In the genomic region with DNA sequence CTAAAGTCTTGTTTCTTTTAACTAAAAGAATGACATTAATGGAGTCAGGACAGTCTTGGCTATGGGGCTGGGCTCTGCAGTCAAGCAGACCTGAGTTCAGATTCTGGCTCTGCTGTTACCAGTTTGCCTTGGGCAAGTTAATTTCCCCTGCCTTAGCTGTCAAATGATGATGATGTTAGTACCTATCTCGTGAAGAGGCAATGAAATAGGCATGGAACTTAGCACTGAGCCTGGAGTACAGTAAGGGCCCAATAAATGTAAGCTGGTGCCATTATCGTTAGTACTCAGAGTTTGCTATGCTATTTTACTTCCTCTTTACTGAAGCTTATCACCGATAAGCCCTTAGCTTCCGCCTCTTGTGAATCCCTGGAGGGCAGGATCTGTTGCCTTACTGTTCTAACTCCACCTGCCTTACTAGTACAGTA, we compare ENCODE assay signal across 15 cellular contexts. TPM values are rescaled to one million over a fixed set of nuclear protein-coding genes. Genes with fewer than 3 reads are reported as not detected.
A peak's percentile ranks its signal among the peaks of the same experiment; 100 is the strongest.
DNase-seq lines count a peak whose midpoint lies in the region; ATAC-seq, FAIRE-seq and TF ChIP-seq lines count a peak whose summit lies in the region.
"Had no signal": no experiment of that assay in that cellular context is flagged by ENCODE, and none has a peak within 500 bp of the region (broad histone marks: within the 10 kb centered on the region; RNA-seq: fewer than 3 reads in every experiment).

No MANE protein-coding gene starts in this region.

- H3K9ac ChIP-seq in K562 (ENCODE audit: insufficient read depth in 1 of 2, low read depth in 2 of 2, low read length in 2 of 2): peak overlapping the region in 1 of 2 experiments; percentile 33; a peak in 1 of 4 replicates

- ATAC-seq in K562 (peak; percentile 88), HG03280 (IDR thresholded peaks at IDR 0.05; ENCODE audit: unreplicated experiment) (no peak)
- ATAC-seq: A549 had no signal

- intact Hi-C loops in K562 (cut with micrococcal nuclease): loop anchor here (2.0 kb wide), 1 partner anchor 100 kb away; no protein-coding TSS in a partner anchor
- intact Hi-C loops in thyroid gland (cut with DNase I): loop anchor here (10.0 kb wide), 1 partner anchor 214 kb away; no protein-coding TSS in a partner anchor

- POLR2A ChIA-PET in K562 (lab: Yijun Ruan, JAX): interaction anchor here (0.5 to 1.6 kb wide), 4 partner anchors 10 to 21 kb away, joined by 3 to 5 read pairs (median 4); no protein-coding TSS in a partner anchor

- H3K9me1 ChIP-seq in K562 (ENCODE audit: control insufficient read depth, insufficient read depth, low read length): no peaks in the 10 kb centered on the region

- H3K9me3 ChIP-seq in K562 (replicated peaks; ENCODE audit: control insufficient read depth, insufficient read depth, low read depth, low read length): no peaks in the 10 kb centered on the region
- H3K9me3 ChIP-seq in thyroid gland: no peaks in the 10 kb centered on the region
- H3K9me3 ChIP-seq: A549, gastrocnemius medialis, HAP-1, thoracic aorta had no signal

- peak; percentile 80 for TF ChIP-seq EP300 in K562 (IDR thresholded peaks at IDR 0.05; ENCODE audit: low read length)

- 0% methylated on average over 4 of the region's 4 CpGs for WGBS in K562 (ENCODE audit: insufficient coverage, low coverage, missing lambda C conversion rate)
- WGBS in thyroid gland, 2 donors: 64 to 72% methylated on average over 4 of the region's 4 CpGs

- DNase-seq in NCI-H2029 (lab: John Stamatoyannopoulos, UW): peak; percentile 6
- DNase-seq in NCI-H2029 treated with DMSO at 0.1 percent for 48 hours (lab: John Stamatoyannopoulos, UW): no peak
- DNase-seq in NCI-H146 treated with DMSO at 0.1 percent for 48 hours (lab: John Stamatoyannopoulos, UW; ENCODE audit: unreplicated experiment): peak; percentile 13
- DNase-seq in K562 (ENCODE audit: extremely low read depth in 1 of 4, low spot score in 3 of 4): peak; percentile 33 to 87 (median 58)
- no peak for DNase-seq in thyroid gland
- DNase-seq in hypothalamus (lab: John Stamatoyannopoulos, UW): no peak
- DNase-seq in G401 (ENCODE audit: low spot score): no peak
- DNase-seq: gastrocnemius medialis, NCI-H2171 had no signal

- H3K79me2 ChIP-seq in K562 (ENCODE audit: control insufficient read depth, insufficient read depth, low read length): peaks cover 24% of the 10 kb centered on the region; the same call in 2 of the 3 replicates

- peak in 1 of 3 experiments; percentile 5; a peak in 1 of 6 replicates for TF ChIP-seq CTCF in K562 (IDR thresholded peaks at IDR 0.05 in 2 of 3, conservative IDR thresholded peaks at IDR 0.05 in 1 of 3; ENCODE audit: insufficient read depth in 2 of 3, low read depth in 1 of 3, low read length in 3 of 3)
- no peak for TF ChIP-seq CTCF in thyroid gland (IDR thresholded peaks at IDR 0.05)

- H3K4me3 ChIP-seq in K562: no peak overlapping the region
- H3K4me3 ChIP-seq in thyroid gland (replicated peaks in 1 of 3): no peak overlapping the region
- H3K4me3 ChIP-seq: A549, gastrocnemius medialis, HAP-1, thoracic aorta had no signal

- TF ChIP-seq RAD21 in K562 (CRISPR knock-in tag; conservative IDR thresholded peaks at IDR 0.05 in 1 of 2, IDR thresholded peaks at IDR 0.05 in 1 of 2): no peak

- H3K4me1 ChIP-seq in K562 (replicated peaks in 1 of 2; ENCODE audit: control insufficient read depth in 2 of 2, insufficient read depth in 2 of 2, low read length in 2 of 2) (peaks cover 12 to 48% of the 10 kb centered on the region in 2 experiments), thyroid gland (peaks cover 24 to 60% of the 10 kb centered on the region in 2 donors)

- peak overlapping the region; percentile 87 for H3K27ac ChIP-seq in K562 (ENCODE audit: extremely low read depth, low read depth, low read length)
- H3K27ac ChIP-seq in thyroid gland: peak overlapping the region; percentile 80 to 85 (median 83)
- H3K27ac ChIP-seq: A549, RWPE1, thoracic aorta had no signal

- no peaks in the 10 kb centered on the region for H4K20me1 ChIP-seq in K562 (replicated peaks; ENCODE audit: control insufficient read depth, insufficient read depth, low read length)

- no TSS peak for BruUV-seq in K562 (replicated peaks; lab: Mats Ljungman, UMichigan)

- CTCF ChIA-PET in K562 (lab: Yijun Ruan, JAX; ENCODE audit: low intra/inter-chr PET ratio): no interaction called here

- H3K36me3 ChIP-seq in K562 (ENCODE audit: control insufficient read depth, insufficient read depth, low read length) (no peaks in the 10 kb centered on the region; the same call in 2 of the 3 replicates), thyroid gland (no peaks in the 10 kb centered on the region)
- H3K36me3 ChIP-seq: gastrocnemius medialis, thoracic aorta had no signal

- TF ChIP-seq POLR2A in K562 (conservative IDR thresholded peaks at IDR 0.05) (no peak), thyroid gland (IDR thresholded peaks at IDR 0.05) (no peak)

- H3K27me3 ChIP-seq in K562 (ENCODE audit: control insufficient read depth in 2 of 2, insufficient read depth in 2 of 2, low read length in 2 of 2): no peaks in the 10 kb centered on the region
- no peaks in the 10 kb centered on the region for H3K27me3 ChIP-seq in thyroid gland
- H3K27me3 ChIP-seq: gastrocnemius medialis had no signal

- peak overlapping the region; percentile 66 for H2AFZ ChIP-seq in K562 (ENCODE audit: low read depth, low read length)

- in situ Hi-C loops in K562 (cut with MboI): no loop called here
- in situ Hi-C loops in G401 (cut with HindIII; ENCODE audit: low sequenced_read_pairs): no loop called here

- peak; percentile 92 for FAIRE-seq in K562 (lab: Jason Lieb, UNC)
- FAIRE-seq: A549, TTC549 had no signal

- peak overlapping the region; percentile 63 for H3K4me2 ChIP-seq in K562 (ENCODE audit: insufficient read depth, low read length)
- H3K4me2 ChIP-seq: A549 had no signal

RNA-seq across cellular contexts. Expression of a gene that starts 8.5 kb away (rescaled TPM):
- total RNA-seq in K562 (2011; cell fraction: chromatin; rRNA removed; ENCODE audit: low replicate concordance): 22.7 and 26.4 TPM in 2 replicates
- 9.8 and 11.3 TPM in 2 replicates for total RNA-seq in K562 (2011; cell fraction: nucleolus; rRNA removed)
- total RNA-seq in K562 (2011; cell fraction: nucleoplasm; rRNA removed): 17.7 and 31.7 TPM in 2 replicates
- total RNA-seq in K562 (2014; rRNA removed) (6.7 and 7.0 TPM in 2 replicates), K562 (2014; rRNA removed; fragmentation: Illumina TruSeq; extraction: Trizol) (2.7 and 3.9 TPM in 2 replicates), K562 (2015; rRNA removed; fragmentation: Illumina TruSeq; extraction: Trizol) (4.0 and 4.1 TPM in 2 replicates), K562 (2021) (8.1 and 8.3 TPM in 2 replicates), thyroid gland (10 to 100 TPM; 29.3 to 45.5 (median 32.9) TPM)
- polyA plus RNA-seq in K562 (2011; rRNA removed) (6.7 and 9.7 TPM in 2 replicates), K562 (2014; fragmentation: Illumina TruSeq; extraction: Trizol) (4.8 and 6.2 TPM in 2 replicates), K562 (2014; fragmentation: Nextera tagmentation; extraction: Ambion mirVana) (under 1 TPM; 0.58 to 0.69 TPM), K562 (2014; rRNA removed) (3.6 and 4.4 TPM in 2 replicates)
- 6.4 and 7.3 TPM in 2 replicates for polyA plus RNA-seq in K562 (2011; cell fraction: cytosol; rRNA removed)
- 13.8 and 15.6 TPM in 2 replicates for polyA plus RNA-seq in K562 (2011; cell fraction: nucleus; rRNA removed)
- 4.6 and 9.9 TPM in 2 replicates for polyA plus RNA-seq in K562 (2012)
- 15.4 and 19.4 TPM in 2 replicates for polyA minus RNA-seq in K562 (2011; rRNA and poly(A)+ RNA removed)
- 5.4 and 9.7 TPM in 2 replicates for polyA minus RNA-seq in K562 (2011; cell fraction: cytosol; rRNA and poly(A)+ RNA removed)
- 9.0 and 12.6 TPM in 2 replicates for polyA minus RNA-seq in K562 (2011; cell fraction: nucleus; rRNA and poly(A)+ RNA removed)
- total RNA-seq in G401 (2014; rRNA removed; shearing (Covaris generic)): 18.4 and 21.6 TPM in 2 replicates

RNA-seq across cellular contexts. Expression of a gene that starts 38.0 kb away (rescaled TPM):
- not detected in 2 replicates for total RNA-seq in K562 (2011; cell fraction: chromatin; rRNA removed; ENCODE audit: low replicate concordance)
- total RNA-seq in K562 (2011; cell fraction: nucleolus; rRNA removed): not detected in 2 replicates
- total RNA-seq in K562 (2011; cell fraction: nucleoplasm; rRNA removed): not detected in 2 replicates
- total RNA-seq in K562 (2014; rRNA removed): 0.05 TPM in 1 of 2 replicates, not detected in the other
- total RNA-seq in K562 (2014; rRNA removed; fragmentation: Illumina TruSeq; extraction: Trizol): 0.04 TPM in 1 of 2 replicates, not detected in the other
- not detected in 2 replicates for total RNA-seq in K562 (2015; rRNA removed; fragmentation: Illumina TruSeq; extraction: Trizol)
- not detected in 2 replicates for total RNA-seq in K562 (2021)
- 0.04 TPM in 1 of 2 replicates, not detected in the other for polyA plus RNA-seq in K562 (2011; rRNA removed)
- 0.01 TPM in 2 replicates for polyA plus RNA-seq in K562 (2011; cell fraction: cytosol; rRNA removed)
- polyA plus RNA-seq in K562 (2011; cell fraction: nucleus; rRNA removed): not detected in 2 replicates
- 0.10 TPM in 1 of 2 replicates, not detected in the other for polyA plus RNA-seq in K562 (2012)
- not detected in 2 replicates for polyA plus RNA-seq in K562 (2014; fragmentation: Illumina TruSeq; extraction: Trizol)
- not detected for polyA plus RNA-seq in K562 (2014; fragmentation: Nextera tagmentation; extraction: Ambion mirVana)
- polyA plus RNA-seq in K562 (2014; rRNA removed): 0.01 TPM in 1 of 2 replicates, not detected in the other
- 0.03 TPM in 1 of 2 replicates, not detected in the other for polyA minus RNA-seq in K562 (2011; rRNA and poly(A)+ RNA removed)
- not detected in 2 replicates for polyA minus RNA-seq in K562 (2011; cell fraction: cytosol; rRNA and poly(A)+ RNA removed)
- polyA minus RNA-seq in K562 (2011; cell fraction: nucleus; rRNA and poly(A)+ RNA removed): not detected in 2 replicates
- total RNA-seq in thyroid gland: under 1 TPM; 0.39 to 0.83 (median 0.48) TPM
- 6.2 and 8.9 TPM in 2 replicates for total RNA-seq in G401 (2014; rRNA removed; shearing (Covaris generic))
- total RNA-seq: gastrocnemius medialis had no signal

Comparison
In these comparisons a context has a peak if more than half of its experiments do, and no peak if none do; other contexts are left out.
1. DNase-seq: peak in NCI-H2029 (single experiment), NCI-H146 treated with DMSO at 0.1 percent for 48 hours (single experiment) and K562 (4 of 4); none in NCI-H2029 treated with DMSO at 0.1 percent for 48 hours (single experiment), thyroid gland (0 of 2), hypothalamus (0 of 51) and G401 (single experiment).